18 cellular contexts compared by ENCODE assay signal in the genomic region with DNA sequence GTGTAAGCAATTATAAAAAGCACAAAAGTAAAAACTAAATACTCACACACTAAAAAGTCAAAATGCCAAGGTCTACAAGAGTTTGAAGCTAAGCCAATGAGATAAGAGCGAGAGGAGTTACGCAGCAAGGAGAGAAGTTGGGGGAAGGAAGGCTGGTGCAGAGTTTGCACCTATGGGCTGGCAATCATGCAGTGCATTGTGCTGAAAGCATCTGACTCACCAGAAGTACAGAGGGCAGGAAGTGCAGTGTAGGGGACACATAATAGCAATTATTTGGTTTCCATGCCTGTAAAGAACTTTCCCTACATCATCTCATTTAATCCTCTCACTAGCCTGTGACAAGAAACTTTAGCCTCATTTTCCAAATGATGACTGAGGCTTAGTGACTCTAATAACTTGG.
DNase-seq lines count a peak whose midpoint lies in the region; ATAC-seq lines count a peak whose summit lies in the region.
"Had no signal": no experiment of that assay in that cellular context is flagged by ENCODE, and none has a peak within 500 bp of the region (broad histone marks: within the 10 kb centered on the region; RNA-seq: fewer than 3 reads in every experiment).

No MANE protein-coding gene starts in this region.

- peak; percentile 12 for DNase-seq in M059J (ENCODE audit: low read depth)
- DNase-seq in dermis blood vessel endothelial cell: peak; percentile 2
- DNase-seq in renal cortical epithelial cell (ENCODE audit: low read depth): peak; percentile 20
- DNase-seq: Calu3; CD4-positive, alpha-beta T cell; DMS53; NCI-H187; NCI-H2107; NCI-H510A; NCI-H748 treated with DMSO at 0.1 percent for 48 hours; SIG-M5; T-cell had no signal

- peak; percentile 41 for ATAC-seq in GM18517 (IDR thresholded peaks at IDR 0.05; ENCODE audit: unreplicated experiment)
- no peak for ATAC-seq in HG03457 (IDR thresholded peaks at IDR 0.05; ENCODE audit: unreplicated experiment)
- ATAC-seq in GM18909 (IDR thresholded peaks at IDR 0.05; ENCODE audit: poor library complexity, unreplicated experiment): no peak
- no peak for ATAC-seq in GM18867 (IDR thresholded peaks at IDR 0.05; ENCODE audit: unreplicated experiment)
- ATAC-seq: K562, SK-N-SH treated with all-trans-retinoic acid at 6 μM for 48 hours, T-cell had no signal
